11 cellular contexts compared by ENCODE assay signal in genomic region chr2:219358170-219359075, GRCh38. TPM values are rescaled to one million over a fixed set of nuclear protein-coding genes. Genes with fewer than 3 reads are reported as not detected.
DNase-seq lines count a peak whose midpoint lies in the region; ATAC-seq, FAIRE-seq and TF ChIP-seq lines count a peak whose summit lies in the region.
"Had no signal": no experiment of that assay in that cellular context is flagged by ENCODE, and none has a peak within 500 bp of the region (broad histone marks: within the 10 kb centered on the region; RNA-seq: fewer than 3 reads in every experiment).

No MANE protein-coding gene starts in this region.

- peaks cover 66% of the 10 kb centered on the region for H3K27me3 Mint-ChIP-seq in T-helper 17 cell

- H3K79me2 ChIP-seq in Karpas-422 (ENCODE audit: low read length), result no peaks in the 10 kb centered on the region

- no peak overlapping the region for H3K9ac ChIP-seq in Karpas-422 (ENCODE audit: low read length)

- peak; percentile 58 to 68 for ATAC-seq in A549
- no peak for ATAC-seq in body of pancreas
- ATAC-seq in GM18517 (IDR thresholded peaks at IDR 0.05; ENCODE audit: unreplicated experiment), result no peak
- ATAC-seq in T-helper 17 cell, result no peak

- H3K4me2 ChIP-seq in A549 (peak overlapping the region; percentile 95), Karpas-422 (ENCODE audit: low read depth, low read length, poor library complexity, severe bottlenecking) (no peak overlapping the region)

- FAIRE-seq in A549 (lab: Jason Lieb, UNC), result no peak
- no peak for FAIRE-seq in GM12891 (lab: Jason Lieb, UNC)

- CTCF ChIA-PET in A549 (lab: Yijun Ruan, JAX), result interaction anchor here (0.6 to 2.0 kb wide), 7 partner anchors 24 to 874 kb away, joined by 3 to 7 read pairs (median 4); no protein-coding TSS in a partner anchor

- no peak for TF ChIP-seq RAD21 in A549 (conservative IDR thresholded peaks at IDR 0.05 in 1 of 2, IDR thresholded peaks at IDR 0.05 in 1 of 2)

- H3K9me3 ChIP-seq in A549 (no peaks in the 10 kb centered on the region), body of pancreas (no peaks in the 10 kb centered on the region), Karpas-422 (ENCODE audit: low read length) (no peaks in the 10 kb centered on the region), T-helper 17 cell (ENCODE audit: control insufficient read depth, low read length, poor library complexity, severe bottlenecking) (no peaks in the 10 kb centered on the region)

- TF ChIP-seq EP300 in A549 (IDR thresholded peaks at IDR 0.05), result no peak

- WGBS in A549 (ENCODE audit: missing lambda C conversion rate), result 24% methylated on average over 52 of the region's 66 CpGs
- 1 to 3% methylated on average over 34 to 61 of the region's 66 CpGs for WGBS in body of pancreas, 2 donors

- no peak for TF ChIP-seq POLR2A in A549 (IDR thresholded peaks at IDR 0.05; ENCODE audit: low read length)
- TF ChIP-seq POLR2A in GM12891 (IDR thresholded peaks at IDR 0.05; ENCODE audit: low read depth, low read length), result no peak
- TF ChIP-seq POLR2A in body of pancreas (IDR thresholded peaks at IDR 0.05), result no peak

- peak in 1 of 2 experiments; percentile 15 for DNase-seq in A549 (ENCODE audit: low read depth in 1 of 2, low spot score in 1 of 2)
- DNase-seq in GM12891 (ENCODE audit: insufficient read length, low spot score), result peak; percentile 23
- peak in 3 of 4 donors; percentile 12 to 31 (median 21) for DNase-seq in body of pancreas
- DNase-seq in myocyte (ENCODE audit: low read depth), result peak; percentile 44
- DNase-seq in glomerular visceral epithelial cell (ENCODE audit: extremely low spot score), result no peak
- no peak for DNase-seq in Karpas-422
- DNase-seq in T-helper 17 cell, result no peak
- DNase-seq: hippocampal formation had no signal

- POLR2A ChIA-PET in A549 (lab: Yijun Ruan, JAX), result interaction anchor here (0.8 kb wide), 1 partner anchor 10 kb away, joined by 3 read pairs; no protein-coding TSS in a partner anchor

- no peaks in the 10 kb centered on the region for H3K9me2 ChIP-seq in Karpas-422 (replicated peaks; ENCODE audit: insufficient read depth, low read length)

- H3K4me1 ChIP-seq in A549, result peaks cover 21% of the 10 kb centered on the region
- H3K4me1 ChIP-seq in body of pancreas, result peaks cover 11% of the 10 kb centered on the region
- H3K4me1 ChIP-seq in Karpas-422 (ENCODE audit: low read length), result no peaks in the 10 kb centered on the region

- no peak for TF ChIP-seq CTCF in A549 (IDR thresholded peaks at IDR 0.05)
- no peak for TF ChIP-seq CTCF in body of pancreas (IDR thresholded peaks at IDR 0.05)

- H3K4me3 ChIP-seq in A549, result peak overlapping the region; percentile 40
- no peak overlapping the region for H3K4me3 ChIP-seq in body of pancreas
- no peak overlapping the region for H3K4me3 ChIP-seq in Karpas-422 (ENCODE audit: low read length)

- intact Hi-C loops in body of pancreas (cut with DNase I), result no loop called here

- H3K27ac Mint-ChIP-seq in T-helper 17 cell, result no peak overlapping the region
- H3K27ac Mint-ChIP-seq: IgD-negative memory B cell had no signal

- peaks cover 2% of the 10 kb centered on the region for H3K4me1 Mint-ChIP-seq in T-helper 17 cell

- H3K4me3 Mint-ChIP-seq in T-helper 17 cell, result no peak overlapping the region

- H3K27ac ChIP-seq in A549, result peak overlapping the region in 1 of 2 experiments; percentile 19; a peak in 1 of 6 replicates
- H3K27ac ChIP-seq in body of pancreas, result no peak overlapping the region
- no peak overlapping the region for H3K27ac ChIP-seq in Karpas-422 (ENCODE audit: low read length)

- no peak overlapping the region for H2AFZ ChIP-seq in Karpas-422 (ENCODE audit: low read length)

- H3K36me3 Mint-ChIP-seq in T-helper 17 cell (ENCODE audit: low read depth), result peaks cover 8% of the 10 kb centered on the region

- H3K36me3 ChIP-seq in body of pancreas (replicated peaks in 1 of 2; ENCODE audit: insufficient read depth in 1 of 2, low read depth in 2 of 2) (no peaks in the 10 kb centered on the region), Karpas-422 (ENCODE audit: insufficient read depth, low read length) (no peaks in the 10 kb centered on the region)

- H3K27me3 ChIP-seq in body of pancreas (peaks cover 0 to 12% of the 10 kb centered on the region in 2 donors), Karpas-422 (ENCODE audit: low read length) (no peaks in the 10 kb centered on the region)

- H4K20me1 ChIP-seq in Karpas-422 (ENCODE audit: insufficient read depth, low read depth, low read length), result no peaks in the 10 kb centered on the region

TF ChIP-seq in A549, 52 proteins besides CTCF, POLR2A, EP300 and RAD21 (continues in another document):
- TF ChIP-seq PHF8 (IDR thresholded peaks at IDR 0.05; ENCODE audit: borderline replicate concordance, low read depth), result no peak
- no peak for TF ChIP-seq ZFP36 (IDR thresholded peaks at IDR 0.05; ENCODE audit: borderline replicate concordance, partially characterized antibody)
- TF ChIP-seq FOSL2 (IDR thresholded peaks at IDR 0.05), result no peak
- no peak for TF ChIP-seq FOSL2 (CRISPR knock-in tag; IDR thresholded peaks at IDR 0.05)

TF ChIP-seq in GM12891, 5 proteins besides CTCF, POLR2A, EP300 and RAD21:
- TF ChIP-seq PAX5 (IDR thresholded peaks at IDR 0.05; ENCODE audit: insufficient read depth, low read length, severe bottlenecking) (no peak), POU2F2 (IDR thresholded peaks at IDR 0.05; ENCODE audit: low read depth, low read length) (no peak), POLR2AphosphoS5 (IDR thresholded peaks at IDR 0.05; ENCODE audit: low read depth, low read length) (no peak), SPI1 (IDR thresholded peaks at IDR 0.05; ENCODE audit: low read depth, low read length) (no peak), TAF1 (IDR thresholded peaks at IDR 0.05; ENCODE audit: low read depth, low read length) (no peak)
TF ChIP-seq in GM12891: peak in this region for 0.

RNA-seq across cellular contexts. Expression of gene RESP18, which starts 25.9 kb away (rescaled TPM):
- polyA plus RNA-seq in A549 (2011; rRNA removed) (not detected in 2 replicates), A549 (2017; fragmentation: RNase III; extraction: RNeasy Plus Mini Kit Qiagen cat#74134 plus additional on column Dnase treatment) (not detected in 3 replicates)
- polyA plus RNA-seq in A549 (2012; cell fraction: cytosol; rRNA removed), result not detected in 2 replicates
- polyA plus RNA-seq in A549 (2012; cell fraction: nucleus; rRNA removed), result not detected in 2 replicates
- not detected in 2 replicates for polyA minus RNA-seq in A549 (2011; rRNA and poly(A)+ RNA removed)
- polyA plus RNA-seq in GM12891 (2012; ENCODE audit: low read depth, missing spikeins), result not detected
- total RNA-seq in body of pancreas (not detected), myocyte (not detected in 2 replicates), T-helper 17 cell (not detected)
- not detected for polyA plus RNA-seq in myocyte (2012)
- total RNA-seq in Karpas-422 (2014; rRNA removed; shearing (Covaris generic); ENCODE audit: low replicate concordance), result not detected in 2 replicates
- total RNA-seq: G401 had no signal
- polyA plus RNA-seq: IgD-negative memory B cell had no signal

RNA-seq across cellular contexts. Expression of gene DNPEP, which starts 29.3 kb away (rescaled TPM):
- polyA plus RNA-seq in A549 (2011; rRNA removed), result 29.0 and 38.4 TPM in 2 replicates
- 73.2 and 84.2 TPM in 2 replicates for polyA plus RNA-seq in A549 (2012; cell fraction: cytosol; rRNA removed)
- polyA plus RNA-seq in A549 (2012; cell fraction: nucleus; rRNA removed), result 159 and 164 TPM in 2 replicates
- 40.8 to 42.8 TPM (median 40.9 TPM) in 3 replicates for polyA plus RNA-seq in A549 (2017; fragmentation: RNase III; extraction: RNeasy Plus Mini Kit Qiagen cat#74134 plus additional on column Dnase treatment)
- 54.4 and 63.2 TPM in 2 replicates for polyA minus RNA-seq in A549 (2011; rRNA and poly(A)+ RNA removed)
- 50.7 TPM for polyA plus RNA-seq in GM12891 (2012; ENCODE audit: low read depth, missing spikeins)
- total RNA-seq in body of pancreas, result 10 to 100 TPM; 18.4 to 24.7 TPM
- 61.4 and 65.3 TPM in 2 replicates for total RNA-seq in myocyte
- polyA plus RNA-seq in myocyte (2012), result 74.2 TPM
- 74.6 and 77.9 TPM in 2 replicates for total RNA-seq in Karpas-422 (2014; rRNA removed; shearing (Covaris generic); ENCODE audit: low replicate concordance)
- total RNA-seq in T-helper 17 cell, result 100 to 1,000 TPM in 1 of 2 donors, 10 to 100 TPM in 1; 81.3 to 107 TPM

RNA-seq across cellular contexts. Expression of gene PTPRN, which starts 49.2 kb away (rescaled TPM):
- polyA plus RNA-seq in A549 (2011; rRNA removed), result 0.44 and 0.62 TPM in 2 replicates
- 0.62 and 1.1 TPM in 2 replicates for polyA plus RNA-seq in A549 (2012; cell fraction: cytosol; rRNA removed)
- polyA plus RNA-seq in A549 (2012; cell fraction: nucleus; rRNA removed), result 1.3 and 2.4 TPM in 2 replicates
- polyA plus RNA-seq in A549 (2017; fragmentation: RNase III; extraction: RNeasy Plus Mini Kit Qiagen cat#74134 plus additional on column Dnase treatment), result 0.90 to 1.1 TPM (median 0.97 TPM) in 3 replicates
- 0.88 and 2.8 TPM in 2 replicates for polyA minus RNA-seq in A549 (2011; rRNA and poly(A)+ RNA removed)
- polyA plus RNA-seq in GM12891 (2012; ENCODE audit: low read depth, missing spikeins), result 0.14 TPM
- total RNA-seq in body of pancreas, result 10 to 100 TPM; 18.7 to 19.8 TPM
- 0.24 and 0.68 TPM in 2 replicates for total RNA-seq in myocyte
- polyA plus RNA-seq in myocyte (2012), result 0.15 TPM
- total RNA-seq in Karpas-422 (2014; rRNA removed; shearing (Covaris generic); ENCODE audit: low replicate concordance), result not detected in 2 replicates
- total RNA-seq in T-helper 17 cell, result 1 to 10 TPM in 1 of 2 donors, not detected in 1; 2.6 TPM
- polyA plus RNA-seq: IgD-negative memory B cell had no signal

RNA-seq across cellular contexts. Expression of gene DES, which starts 59.8 kb away (rescaled TPM):
- 0.06 and 0.20 TPM in 2 replicates for polyA plus RNA-seq in A549 (2011; rRNA removed)
- polyA plus RNA-seq in A549 (2012; cell fraction: cytosol; rRNA removed), result 0.01 and 0.10 TPM in 2 replicates
- 0.04 TPM in 1 of 2 replicates, not detected in the other for polyA plus RNA-seq in A549 (2012; cell fraction: nucleus; rRNA removed)
- 0.09 TPM in 1 of 3 replicates, not detected in the others for polyA plus RNA-seq in A549 (2017; fragmentation: RNase III; extraction: RNeasy Plus Mini Kit Qiagen cat#74134 plus additional on column Dnase treatment)
- 0.21 TPM in 1 of 2 replicates, not detected in the other for polyA minus RNA-seq in A549 (2011; rRNA and poly(A)+ RNA removed)
- not detected for polyA plus RNA-seq in GM12891 (2012; ENCODE audit: low read depth, missing spikeins)
- total RNA-seq in body of pancreas, result 10 to 100 TPM; 12.7 to 23.1 TPM
- 10,265 and 13,585 TPM in 2 replicates for total RNA-seq in myocyte
- 3,580 TPM for polyA plus RNA-seq in myocyte (2012)
- not detected in 2 replicates for total RNA-seq in Karpas-422 (2014; rRNA removed; shearing (Covaris generic); ENCODE audit: low replicate concordance)
- not detected for total RNA-seq in T-helper 17 cell
- total RNA-seq: G401 had no signal
- polyA plus RNA-seq: IgD-negative memory B cell had no signal

Comparison
In these comparisons a context has a peak if more than half of its experiments do, and no peak if none do; other contexts are left out.
1. ATAC-seq: peak in A549 (2 of 2); none in body of pancreas (single experiment), GM18517 (single experiment) and T-helper 17 cell (single experiment).
2. DNase-seq: peak in GM12891 (single experiment), body of pancreas (3 of 4) and myocyte (single experiment); none in glomerular visceral epithelial cell (single experiment), Karpas-422 (single experiment) and T-helper 17 cell (0 of 3).
3. RNA of gene PTPRN, which starts 49.2 kb away (total RNA-seq): 18.7 to 19.8 TPM in body of pancreas; 2.6 TPM in T-helper 17 cell, 0.24 to 0.68 TPM in myocyte and not detected in Karpas-422; every median in the first group is over 4 times any median in the second.